1 cellular context compared by ENCODE assay signal in genomic region chr2:190535586-190535985, GRCh38.
TF ChIP-seq lines count a peak whose summit lies in the region.

No MANE protein-coding gene starts in this region.

TF ChIP-seq in H1, 55 proteins besides CTCF, POLR2A, EP300 and RAD21 (continued from another document):
- TF ChIP-seq, protein P1, sequence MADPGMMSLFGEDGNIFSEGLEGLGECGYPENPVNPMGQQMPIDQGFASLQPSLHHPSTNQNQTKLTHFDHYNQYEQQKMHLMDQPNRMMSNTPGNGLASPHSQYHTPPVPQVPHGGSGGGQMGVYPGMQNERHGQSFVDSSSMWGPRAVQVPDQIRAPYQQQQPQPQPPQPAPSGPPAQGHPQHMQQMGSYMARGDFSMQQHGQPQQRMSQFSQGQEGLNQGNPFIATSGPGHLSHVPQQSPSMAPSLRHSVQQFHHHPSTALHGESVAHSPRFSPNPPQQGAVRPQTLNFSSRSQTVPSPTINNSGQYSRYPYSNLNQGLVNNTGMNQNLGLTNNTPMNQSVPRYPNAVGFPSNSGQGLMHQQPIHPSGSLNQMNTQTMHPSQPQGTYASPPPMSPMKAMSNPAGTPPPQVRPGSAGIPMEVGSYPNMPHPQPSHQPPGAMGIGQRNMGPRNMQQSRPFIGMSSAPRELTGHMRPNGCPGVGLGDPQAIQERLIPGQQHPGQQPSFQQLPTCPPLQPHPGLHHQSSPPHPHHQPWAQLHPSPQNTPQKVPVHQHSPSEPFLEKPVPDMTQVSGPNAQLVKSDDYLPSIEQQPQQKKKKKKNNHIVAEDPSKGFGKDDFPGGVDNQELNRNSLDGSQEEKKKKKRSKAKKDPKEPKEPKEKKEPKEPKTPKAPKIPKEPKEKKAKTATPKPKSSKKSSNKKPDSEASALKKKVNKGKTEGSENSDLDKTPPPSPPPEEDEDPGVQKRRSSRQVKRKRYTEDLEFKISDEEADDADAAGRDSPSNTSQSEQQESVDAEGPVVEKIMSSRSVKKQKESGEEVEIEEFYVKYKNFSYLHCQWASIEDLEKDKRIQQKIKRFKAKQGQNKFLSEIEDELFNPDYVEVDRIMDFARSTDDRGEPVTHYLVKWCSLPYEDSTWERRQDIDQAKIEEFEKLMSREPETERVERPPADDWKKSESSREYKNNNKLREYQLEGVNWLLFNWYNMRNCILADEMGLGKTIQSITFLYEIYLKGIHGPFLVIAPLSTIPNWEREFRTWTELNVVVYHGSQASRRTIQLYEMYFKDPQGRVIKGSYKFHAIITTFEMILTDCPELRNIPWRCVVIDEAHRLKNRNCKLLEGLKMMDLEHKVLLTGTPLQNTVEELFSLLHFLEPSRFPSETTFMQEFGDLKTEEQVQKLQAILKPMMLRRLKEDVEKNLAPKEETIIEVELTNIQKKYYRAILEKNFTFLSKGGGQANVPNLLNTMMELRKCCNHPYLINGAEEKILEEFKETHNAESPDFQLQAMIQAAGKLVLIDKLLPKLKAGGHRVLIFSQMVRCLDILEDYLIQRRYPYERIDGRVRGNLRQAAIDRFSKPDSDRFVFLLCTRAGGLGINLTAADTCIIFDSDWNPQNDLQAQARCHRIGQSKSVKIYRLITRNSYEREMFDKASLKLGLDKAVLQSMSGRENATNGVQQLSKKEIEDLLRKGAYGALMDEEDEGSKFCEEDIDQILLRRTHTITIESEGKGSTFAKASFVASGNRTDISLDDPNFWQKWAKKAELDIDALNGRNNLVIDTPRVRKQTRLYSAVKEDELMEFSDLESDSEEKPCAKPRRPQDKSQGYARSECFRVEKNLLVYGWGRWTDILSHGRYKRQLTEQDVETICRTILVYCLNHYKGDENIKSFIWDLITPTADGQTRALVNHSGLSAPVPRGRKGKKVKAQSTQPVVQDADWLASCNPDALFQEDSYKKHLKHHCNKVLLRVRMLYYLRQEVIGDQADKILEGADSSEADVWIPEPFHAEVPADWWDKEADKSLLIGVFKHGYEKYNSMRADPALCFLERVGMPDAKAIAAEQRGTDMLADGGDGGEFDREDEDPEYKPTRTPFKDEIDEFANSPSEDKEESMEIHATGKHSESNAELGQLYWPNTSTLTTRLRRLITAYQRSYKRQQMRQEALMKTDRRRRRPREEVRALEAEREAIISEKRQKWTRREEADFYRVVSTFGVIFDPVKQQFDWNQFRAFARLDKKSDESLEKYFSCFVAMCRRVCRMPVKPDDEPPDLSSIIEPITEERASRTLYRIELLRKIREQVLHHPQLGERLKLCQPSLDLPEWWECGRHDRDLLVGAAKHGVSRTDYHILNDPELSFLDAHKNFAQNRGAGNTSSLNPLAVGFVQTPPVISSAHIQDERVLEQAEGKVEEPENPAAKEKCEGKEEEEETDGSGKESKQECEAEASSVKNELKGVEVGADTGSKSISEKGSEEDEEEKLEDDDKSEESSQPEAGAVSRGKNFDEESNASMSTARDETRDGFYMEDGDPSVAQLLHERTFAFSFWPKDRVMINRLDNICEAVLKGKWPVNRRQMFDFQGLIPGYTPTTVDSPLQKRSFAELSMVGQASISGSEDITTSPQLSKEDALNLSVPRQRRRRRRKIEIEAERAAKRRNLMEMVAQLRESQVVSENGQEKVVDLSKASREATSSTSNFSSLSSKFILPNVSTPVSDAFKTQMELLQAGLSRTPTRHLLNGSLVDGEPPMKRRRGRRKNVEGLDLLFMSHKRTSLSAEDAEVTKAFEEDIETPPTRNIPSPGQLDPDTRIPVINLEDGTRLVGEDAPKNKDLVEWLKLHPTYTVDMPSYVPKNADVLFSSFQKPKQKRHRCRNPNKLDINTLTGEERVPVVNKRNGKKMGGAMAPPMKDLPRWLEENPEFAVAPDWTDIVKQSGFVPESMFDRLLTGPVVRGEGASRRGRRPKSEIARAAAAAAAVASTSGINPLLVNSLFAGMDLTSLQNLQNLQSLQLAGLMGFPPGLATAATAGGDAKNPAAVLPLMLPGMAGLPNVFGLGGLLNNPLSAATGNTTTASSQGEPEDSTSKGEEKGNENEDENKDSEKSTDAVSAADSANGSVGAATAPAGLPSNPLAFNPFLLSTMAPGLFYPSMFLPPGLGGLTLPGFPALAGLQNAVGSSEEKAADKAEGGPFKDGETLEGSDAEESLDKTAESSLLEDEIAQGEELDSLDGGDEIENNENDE (IDR thresholded peaks at IDR 0.05; ENCODE audit: insufficient replicate concordance, low read length) = no peak
- no peak for TF ChIP-seq RNF2 (IDR thresholded peaks at IDR 0.05; ENCODE audit: borderline replicate concordance, low read depth, low read length, missing control alignments, poor library complexity, severe bottlenecking)
- no peak for TF ChIP-seq SUZ12 (IDR thresholded peaks at IDR 0.05; ENCODE audit: low read length)
- TF ChIP-seq TBP (IDR thresholded peaks at IDR 0.05; ENCODE audit: low read depth, low read length) = no peak
- TF ChIP-seq JUN (IDR thresholded peaks at IDR 0.05; ENCODE audit: low read depth, low read length) = no peak
- TF ChIP-seq SIRT6 (IDR thresholded peaks at IDR 0.05; ENCODE audit: low read length) = no peak
- TF ChIP-seq YY1 (IDR thresholded peaks at IDR 0.05; ENCODE audit: low read depth, low read length) = no peak
- no peak for TF ChIP-seq PHF8 (conservative IDR thresholded peaks at IDR 0.05; ENCODE audit: low read depth, low read length)
